1 cellular context compared by ENCODE assay signal in the genomic region with DNA sequence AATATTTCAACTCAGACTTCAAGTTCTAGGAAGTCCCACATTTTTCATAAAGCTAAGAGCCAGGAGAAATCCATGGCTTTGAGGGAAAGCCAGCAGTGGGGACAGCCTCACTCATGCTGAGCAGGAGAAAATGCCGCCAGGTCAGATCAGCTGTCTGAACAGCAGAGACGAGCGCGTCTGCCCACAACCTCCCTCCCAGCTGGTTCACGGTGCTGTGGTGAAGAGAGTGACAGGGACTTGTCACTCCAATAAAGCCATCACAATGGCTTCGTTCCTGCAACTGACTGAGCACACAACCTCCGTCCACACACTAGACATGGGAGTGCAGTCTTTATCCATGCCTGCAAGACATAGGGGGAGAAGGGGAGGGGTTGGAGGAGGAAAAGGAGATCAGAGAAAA.
TF ChIP-seq lines count a peak whose summit lies in the region.

No MANE protein-coding gene starts in this region.

TF ChIP-seq in K562, 482 proteins besides CTCF, POLR2A, EP300 and RAD21 (continued from another document):
- TF ChIP-seq MLLT1 (IDR thresholded peaks at IDR 0.05) = no peak
TF ChIP-seq in K562: peak in this region for 1.
